Comparison of ENCODE assay signal across 17 cellular contexts in genomic region chr15:52369455-52369854, GRCh38.
A peak's percentile ranks its signal among the peaks of the same experiment; 100 is the strongest.
DNase-seq lines count a peak whose midpoint lies in the region; ATAC-seq and TF ChIP-seq lines count a peak whose summit lies in the region.
"Had no signal": no experiment of that assay in that cellular context is flagged by ENCODE, and none has a peak within 500 bp of the region (broad histone marks: within the 10 kb centered on the region; RNA-seq: fewer than 3 reads in every experiment).

No MANE protein-coding gene starts in this region.

- no peaks in the 10 kb centered on the region for H3K79me2 ChIP-seq in PC-3 (ENCODE audit: low read length)

- H3K9me3 ChIP-seq in left ventricle myocardium inferior (replicated peaks), result peaks cover 2% of the 10 kb centered on the region
- no peaks in the 10 kb centered on the region for H3K9me3 ChIP-seq in PC-3 (ENCODE audit: low read length)
- H3K9me3 ChIP-seq in right cardiac atrium (ENCODE audit: control insufficient read depth, low read length), result no peaks in the 10 kb centered on the region
- H3K9me3 ChIP-seq in skeletal muscle tissue (ENCODE audit: control insufficient read depth in 3 of 3, low read length in 3 of 3), result peaks cover 0 to 2% (median 0%) of the 10 kb centered on the region in 3 donors
- H3K9me3 ChIP-seq: BLaER1 treated with 17β-estradiol and CSF1 and Interleukin-3, amounts not matched to agents 10 nM and 100 nM had no signal

- no TSS peak for BruUV-seq in PC-3 (replicated peaks; lab: Mats Ljungman, UMichigan)

- intact Hi-C loops in left ventricle myocardium inferior (cut with micrococcal nuclease) (no loop called here), Right ventricle myocardium inferior (cut with DNase I) (no loop called here), PC-3 (cut with micrococcal nuclease) (no loop called here), right cardiac atrium (cut with DNase I) (no loop called here)

- POLR2A ChIA-PET in PC-3 (lab: Charles Lee; ENCODE audit: unreplicated experiment), result interaction anchor here (0.7 kb wide), 1 partner anchor 126 kb away, joined by 14 read pairs; no protein-coding TSS in a partner anchor

- H3K4me3 ChIP-seq in left ventricle myocardium inferior (no peak overlapping the region), PC-3 (ENCODE audit: low read length) (no peak overlapping the region), right cardiac atrium (ENCODE audit: low read length) (no peak overlapping the region), skeletal muscle tissue (ENCODE audit: low read length in 3 of 3) (no peak overlapping the region)
- H3K4me3 ChIP-seq: BLaER1 treated with 17β-estradiol and CSF1 and Interleukin-3, amounts not matched to agents 10 nM and 100 nM; GM12878 had no signal

- H3K27ac ChIP-seq in left ventricle myocardium inferior (replicated peaks) (peak overlapping the region; percentile 34), PC-3 (ENCODE audit: low read length) (peak overlapping the region; percentile 81), right cardiac atrium (ENCODE audit: low read length) (peak overlapping the region; percentile 68), skeletal muscle tissue (ENCODE audit: low read depth, low read length) (peak overlapping the region; percentile 26)
- H3K27ac ChIP-seq: BLaER1 treated with 17β-estradiol and CSF1 and Interleukin-3, amounts not matched to agents 10 nM and 100 nM; HL-60 had no signal

- 87% methylated on average over 3 of the region's 3 CpGs for WGBS in right cardiac atrium

- no peak overlapping the region for H2AFZ ChIP-seq in PC-3 (ENCODE audit: low read length)

- CTCF ChIA-PET in PC-3 (lab: Charles Lee), result interaction anchor here (0.5 kb wide), 1 partner anchor 33 kb away, joined by 3 read pairs; no protein-coding TSS in a partner anchor

- no peaks in the 10 kb centered on the region for H3K9me2 ChIP-seq in PC-3 (replicated peaks; ENCODE audit: low read length)

- H3K4me1 ChIP-seq in left ventricle myocardium inferior (peaks cover 19% of the 10 kb centered on the region), PC-3 (ENCODE audit: insufficient read depth, low read length) (peaks cover 24% of the 10 kb centered on the region), right cardiac atrium (ENCODE audit: control insufficient read depth, insufficient read depth, low read length) (peaks cover 2% of the 10 kb centered on the region), skeletal muscle tissue (ENCODE audit: control insufficient read depth in 3 of 3, insufficient read depth in 3 of 3, low read length in 3 of 3) (peaks cover 5 to 14% (median 6%) of the 10 kb centered on the region in 3 donors)

- no peaks in the 10 kb centered on the region for H3F3A ChIP-seq in PC-3 (ENCODE audit: low read length, unreplicated experiment)

- H4K20me1 ChIP-seq in PC-3 (ENCODE audit: low read length), result no peaks in the 10 kb centered on the region
- H4K20me1 ChIP-seq: BLaER1 treated with 17β-estradiol and CSF1 and Interleukin-3, amounts not matched to agents 10 nM and 100 nM had no signal

- 0 out of 2 replicates have a peak overlapping the region, but pooled peaks have one; percentile 81 for H3K4me2 ChIP-seq in PC-3 (ENCODE audit: low read length)

- no peak for TF ChIP-seq CTCF in left ventricle myocardium inferior (IDR thresholded peaks at IDR 0.05; ENCODE audit: borderline replicate concordance)
- TF ChIP-seq CTCF in PC-3 (conservative IDR thresholded peaks at IDR 0.05; ENCODE audit: low read depth, low read length), result no peak

- ATAC-seq in Right ventricle myocardium inferior (no peak), PC-3 (no peak), right cardiac atrium (no peak)
- ATAC-seq: CD8-positive, alpha-beta T cell; HCT116 had no signal

- peaks cover 43% of the 10 kb centered on the region for H3K36me3 ChIP-seq in left ventricle myocardium inferior
- peaks cover 13% of the 10 kb centered on the region; the same call in 1 of the 2 replicates for H3K36me3 ChIP-seq in PC-3 (ENCODE audit: low read depth, low read length)
- peaks cover 11 to 31% (median 18%) of the 10 kb centered on the region in 3 donors for H3K36me3 ChIP-seq in skeletal muscle tissue (ENCODE audit: control insufficient read depth in 3 of 3, insufficient read depth in 3 of 3, low read length in 3 of 3)

- H3K9ac ChIP-seq in PC-3 (ENCODE audit: low read length) (peak overlapping the region; percentile 27; the same call in 1 of the 2 replicates), skeletal muscle tissue (ENCODE audit: low read depth in 1 of 3, low read length in 3 of 3) (peak overlapping the region in 1 of 3 donors; percentile 42)
- H3K9ac ChIP-seq: BLaER1 treated with 17β-estradiol and CSF1 and Interleukin-3, amounts not matched to agents 10 nM and 100 nM had no signal

- no peaks in the 10 kb centered on the region for H3K27me3 ChIP-seq in left ventricle myocardium inferior (ENCODE audit: low read depth)
- H3K27me3 ChIP-seq in PC-3 (ENCODE audit: low read length), result no peaks in the 10 kb centered on the region
- H3K27me3 ChIP-seq in right cardiac atrium (ENCODE audit: control insufficient read depth, insufficient read depth), result no peaks in the 10 kb centered on the region
- no peaks in the 10 kb centered on the region for H3K27me3 ChIP-seq in skeletal muscle tissue (ENCODE audit: control insufficient read depth in 3 of 3, insufficient read depth in 3 of 3, low read length in 3 of 3)
- H3K27me3 ChIP-seq: BLaER1 treated with 17β-estradiol and CSF1 and Interleukin-3, amounts not matched to agents 10 nM and 100 nM had no signal

- DNase-seq in left ventricle myocardium inferior, result no peak
- no peak for DNase-seq in Right ventricle myocardium inferior (ENCODE audit: missing footprints)
- no peak for DNase-seq in PC-3
- no peak for DNase-seq in right cardiac atrium
- no peak for DNase-seq in NOMO-1 (lab: John Stamatoyannopoulos, UW; ENCODE audit: unreplicated experiment in 2 of 2)
- no peak for DNase-seq in DMS153 treated with DMSO at 0.1 percent for 48 hours (lab: John Stamatoyannopoulos, UW; ENCODE audit: unreplicated experiment)
- no peak for DNase-seq in activated T-cell treated with anti-CD3 and anti-CD28 coated beads for 4 hours
- DNase-seq: CD8-positive, alpha-beta T cell; DMS53; DND-41; GOT3; H7 had no signal

Comparison
In these comparisons a context has a peak if more than half of its experiments do, and no peak if none do; other contexts are left out.
1. H3K27ac ChIP-seq: peak in every context shown above with its lines; median percentile 81 in PC-3; 68 in right cardiac atrium; 34 in left ventricle myocardium inferior; 26 in skeletal muscle tissue.